In genomic region chr1:119081705-119082104, GRCh38 we compare ENCODE assay signal across 19 cellular contexts.
"Had no signal": no experiment of that assay in that cellular context is flagged by ENCODE, and none has a peak within 500 bp of the region (broad histone marks: within the 10 kb centered on the region; RNA-seq: fewer than 3 reads in every experiment).

No MANE protein-coding gene starts in this region.

- DNase-seq: activated CD4-positive, alpha-beta T cell treated with anti-CD3 and anti-CD28 coated beads for 1 hour; activated CD4-positive, alpha-beta T cell treated with anti-CD3 and anti-CD28 coated beads, Interleukin-2, amount 50 U/mL, for 4 hours; activated naive CD8-positive, alpha-beta T cell treated with anti-CD3 and anti-CD28 coated beads for 36 hours; anterior cingulate cortex; cerebellar nuclear complex; dermis blood vessel endothelial cell; effector memory CD4-positive, alpha-beta T cell; foreskin keratinocyte; hippocampal formation; left cardiac atrium; natural killer cell; pancreas; sigmoid colon; stimulated activated CD4-positive, alpha-beta T cell treated with anti-CD3 and anti-CD28 coated beads, Interleukin-4, amount 100 ng/mL, for 24 hours; WERI-Rb-1 had no signal

- H3K36me3 Mint-ChIP-seq: natural killer cell had no signal

- H3K4me3 Mint-ChIP-seq: activated naive CD8-positive, alpha-beta T cell treated with anti-CD3 and anti-CD28 coated beads for 36 hours; natural killer cell; stimulated activated memory B cell treated with anti-CD40 and anti-IgM and Interleukin-4, amounts not matched to agents 10 μg/mL and 1 μg/mL and 100 μg/mL, for 72 hours had no signal

- H3K4me1 Mint-ChIP-seq: activated naive CD8-positive, alpha-beta T cell treated with anti-CD3 and anti-CD28 coated beads for 36 hours had no signal

- H3K27ac ChIP-seq: esophagus muscularis mucosa, foreskin keratinocyte, pancreas, vagina, WERI-Rb-1 had no signal

- H3K4me3 ChIP-seq: esophagus muscularis mucosa, pancreas, sigmoid colon, tibial nerve, vagina had no signal

- H3K27me3 ChIP-seq: esophagus muscularis mucosa, foreskin keratinocyte, pancreas, sigmoid colon, tibial nerve, vagina had no signal

- H3K36me3 ChIP-seq: esophagus muscularis mucosa, pancreas, sigmoid colon, tibial nerve, vagina, WERI-Rb-1 had no signal

- H3K9me3 ChIP-seq: esophagus muscularis mucosa, pancreas, tibial nerve, vagina had no signal

- H3K9me3 Mint-ChIP-seq: stimulated activated memory B cell treated with anti-CD40 and anti-IgM and Interleukin-4, amounts not matched to agents 10 μg/mL and 1 μg/mL and 100 μg/mL, for 72 hours had no signal

- ATAC-seq: natural killer cell; pancreas; stimulated activated memory B cell treated with anti-CD40 and anti-IgM and Interleukin-4, amounts not matched to agents 10 μg/mL and 1 μg/mL and 100 μg/mL, for 72 hours had no signal

- H3K4me1 ChIP-seq: pancreas had no signal

- H3K27me3 Mint-ChIP-seq: activated naive CD8-positive, alpha-beta T cell treated with anti-CD3 and anti-CD28 coated beads for 36 hours; stimulated activated memory B cell treated with anti-CD40 and anti-IgM and Interleukin-4, amounts not matched to agents 10 μg/mL and 1 μg/mL and 100 μg/mL, for 72 hours had no signal

- H3K27ac Mint-ChIP-seq: activated naive CD8-positive, alpha-beta T cell treated with anti-CD3 and anti-CD28 coated beads for 36 hours; natural killer cell; stimulated activated memory B cell treated with anti-CD40 and anti-IgM and Interleukin-4, amounts not matched to agents 10 μg/mL and 1 μg/mL and 100 μg/mL, for 72 hours had no signal
